In genomic region chr6:25205629-25206028, GRCh38 we compare ENCODE assay signal across 9 cellular contexts.
"Had no signal": no experiment of that assay in that cellular context is flagged by ENCODE, and none has a peak within 500 bp of the region (broad histone marks: within the 10 kb centered on the region; RNA-seq: fewer than 3 reads in every experiment).

No MANE protein-coding gene starts in this region.

- ATAC-seq: activated CD4-positive, alpha-beta T cell treated with anti-CD3 and anti-CD28 coated beads for 36 hours; activated CD4-positive, CD25-positive, alpha-beta regulatory T cell treated with anti-CD3 and anti-CD28 coated beads, Interleukin-2, amount 50 U/mL, for 24 hours; activated CD8-positive, alpha-beta memory T cell treated with anti-CD3 and anti-CD28 coated beads, Interleukin-2, amount 10 ng/mL, durations not matched to agents 7 days and 5 days; activated CD8-positive, alpha-beta T cell treated with anti-CD3 and anti-CD28 coated beads for 36 hours; activated CD8-positive, alpha-beta T cell treated with anti-CD3 and anti-CD28 coated beads, Interleukin-2, amount 10 ng/mL, durations not matched to agents 7 days and 5 days; T-helper 17 cell; WTC11 had no signal

- H3K36me3 ChIP-seq: WERI-Rb-1 had no signal

- H3K27ac ChIP-seq: VCaP, WERI-Rb-1 had no signal
